Comparison of ENCODE assay signal across 1 cellular context in the genomic region with DNA sequence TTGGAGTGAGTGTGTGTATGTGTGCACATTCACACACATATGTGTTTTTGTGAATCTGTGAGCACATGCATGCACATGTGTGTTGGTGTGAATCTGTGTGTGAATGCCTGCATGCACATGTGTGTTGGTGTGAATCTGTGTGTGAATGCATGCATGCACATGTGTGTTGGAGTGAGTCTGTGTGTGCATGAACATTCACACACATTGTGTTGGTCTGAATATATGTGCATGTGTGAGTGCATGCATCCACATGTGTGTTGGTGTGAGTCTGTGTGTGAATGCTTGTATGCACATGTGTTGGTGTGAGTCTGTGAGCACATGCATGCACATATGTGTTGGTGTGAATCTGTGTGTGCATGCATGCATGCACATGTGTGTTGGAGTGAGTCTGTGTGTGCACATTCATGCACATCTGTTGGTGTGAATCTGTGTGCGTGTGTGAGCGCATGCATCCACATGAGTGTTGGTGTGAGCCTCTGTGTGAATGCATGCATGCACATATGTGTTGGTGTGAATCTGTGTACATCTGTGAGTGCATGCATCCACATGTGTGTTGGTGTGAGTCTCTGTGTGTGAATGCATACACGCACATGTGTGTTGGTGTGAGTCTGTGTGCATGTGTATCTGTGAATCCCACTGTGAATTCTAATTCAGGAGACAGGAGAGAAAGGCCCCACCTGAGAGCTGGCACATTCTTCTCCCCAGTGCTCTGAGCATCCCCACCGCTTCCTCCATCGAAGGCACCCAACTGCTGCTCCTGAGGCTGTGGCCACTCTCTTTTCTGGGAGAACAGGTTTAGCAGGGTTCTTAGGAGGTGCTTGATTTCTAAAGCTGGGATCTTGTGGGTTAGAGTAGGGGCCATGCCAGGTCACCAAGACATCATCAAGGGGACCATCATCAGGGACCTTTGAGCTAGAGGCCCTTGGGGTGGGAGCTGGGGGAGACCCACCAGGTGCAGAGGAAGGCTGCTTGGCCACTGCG.
TF ChIP-seq lines count a peak whose summit lies in the region.

No MANE protein-coding gene starts in this region.

TF ChIP-seq in GM23338, 12 proteins besides CTCF, POLR2A, EP300 and RAD21 (continued from another document):
- TF ChIP-seq, protein P1, sequence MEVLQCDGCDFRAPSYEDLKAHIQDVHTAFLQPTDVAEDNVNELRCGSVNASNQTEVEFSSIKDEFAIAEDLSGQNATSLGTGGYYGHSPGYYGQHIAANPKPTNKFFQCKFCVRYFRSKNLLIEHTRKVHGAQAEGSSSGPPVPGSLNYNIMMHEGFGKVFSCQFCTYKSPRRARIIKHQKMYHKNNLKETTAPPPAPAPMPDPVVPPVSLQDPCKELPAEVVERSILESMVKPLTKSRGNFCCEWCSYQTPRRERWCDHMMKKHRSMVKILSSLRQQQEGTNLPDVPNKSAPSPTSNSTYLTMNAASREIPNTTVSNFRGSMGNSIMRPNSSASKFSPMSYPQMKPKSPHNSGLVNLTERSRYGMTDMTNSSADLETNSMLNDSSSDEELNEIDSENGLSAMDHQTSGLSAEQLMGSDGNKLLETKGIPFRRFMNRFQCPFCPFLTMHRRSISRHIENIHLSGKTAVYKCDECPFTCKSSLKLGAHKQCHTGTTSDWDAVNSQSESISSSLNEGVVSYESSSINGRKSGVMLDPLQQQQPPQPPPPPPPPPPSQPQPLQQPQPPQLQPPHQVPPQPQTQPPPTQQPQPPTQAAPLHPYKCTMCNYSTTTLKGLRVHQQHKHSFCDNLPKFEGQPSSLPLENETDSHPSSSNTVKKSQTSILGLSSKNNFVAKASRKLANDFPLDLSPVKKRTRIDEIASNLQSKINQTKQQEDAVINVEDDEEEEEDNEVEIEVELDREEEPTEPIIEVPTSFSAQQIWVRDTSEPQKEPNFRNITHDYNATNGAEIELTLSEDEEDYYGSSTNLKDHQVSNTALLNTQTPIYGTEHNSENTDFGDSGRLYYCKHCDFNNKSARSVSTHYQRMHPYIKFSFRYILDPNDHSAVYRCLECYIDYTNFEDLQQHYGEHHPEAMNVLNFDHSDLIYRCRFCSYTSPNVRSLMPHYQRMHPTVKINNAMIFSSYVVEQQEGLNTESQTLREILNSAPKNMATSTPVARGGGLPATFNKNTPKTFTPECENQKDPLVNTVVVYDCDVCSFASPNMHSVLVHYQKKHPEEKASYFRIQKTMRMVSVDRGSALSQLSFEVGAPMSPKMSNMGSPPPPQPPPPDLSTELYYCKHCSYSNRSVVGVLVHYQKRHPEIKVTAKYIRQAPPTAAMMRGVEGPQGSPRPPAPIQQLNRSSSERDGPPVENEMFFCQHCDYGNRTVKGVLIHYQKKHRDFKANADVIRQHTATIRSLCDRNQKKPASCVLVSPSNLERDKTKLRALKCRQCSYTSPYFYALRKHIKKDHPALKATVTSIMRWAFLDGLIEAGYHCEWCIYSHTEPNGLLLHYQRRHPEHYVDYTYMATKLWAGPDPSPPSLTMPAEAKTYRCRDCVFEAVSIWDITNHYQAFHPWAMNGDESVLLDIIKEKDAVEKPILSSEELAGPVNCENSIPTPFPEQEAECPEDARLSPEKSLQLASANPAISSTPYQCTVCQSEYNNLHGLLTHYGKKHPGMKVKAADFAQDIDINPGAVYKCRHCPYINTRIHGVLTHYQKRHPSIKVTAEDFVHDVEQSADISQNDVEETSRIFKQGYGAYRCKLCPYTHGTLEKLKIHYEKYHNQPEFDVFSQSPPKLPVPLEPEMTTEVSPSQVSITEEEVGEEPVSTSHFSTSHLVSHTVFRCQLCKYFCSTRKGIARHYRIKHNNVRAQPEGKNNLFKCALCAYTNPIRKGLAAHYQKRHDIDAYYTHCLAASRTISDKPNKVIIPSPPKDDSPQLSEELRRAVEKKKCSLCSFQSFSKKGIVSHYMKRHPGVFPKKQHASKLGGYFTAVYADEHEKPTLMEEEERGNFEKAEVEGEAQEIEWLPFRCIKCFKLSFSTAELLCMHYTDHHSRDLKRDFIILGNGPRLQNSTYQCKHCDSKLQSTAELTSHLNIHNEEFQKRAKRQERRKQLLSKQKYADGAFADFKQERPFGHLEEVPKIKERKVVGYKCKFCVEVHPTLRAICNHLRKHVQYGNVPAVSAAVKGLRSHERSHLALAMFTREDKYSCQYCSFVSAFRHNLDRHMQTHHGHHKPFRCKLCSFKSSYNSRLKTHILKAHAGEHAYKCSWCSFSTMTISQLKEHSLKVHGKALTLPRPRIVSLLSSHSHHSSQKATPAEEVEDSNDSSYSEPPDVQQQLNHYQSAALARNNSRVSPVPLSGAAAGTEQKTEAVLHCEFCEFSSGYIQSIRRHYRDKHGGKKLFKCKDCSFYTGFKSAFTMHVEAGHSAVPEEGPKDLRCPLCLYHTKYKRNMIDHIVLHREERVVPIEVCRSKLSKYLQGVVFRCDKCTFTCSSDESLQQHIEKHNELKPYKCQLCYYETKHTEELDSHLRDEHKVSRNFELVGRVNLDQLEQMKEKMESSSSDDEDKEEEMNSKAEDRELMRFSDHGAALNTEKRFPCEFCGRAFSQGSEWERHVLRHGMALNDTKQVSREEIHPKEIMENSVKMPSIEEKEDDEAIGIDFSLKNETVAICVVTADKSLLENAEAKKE (CRISPR knock-in tag; IDR thresholded peaks at IDR 0.05): no peak
- no peak for TF ChIP-seq CREB1 (CRISPR knock-in tag; IDR thresholded peaks at IDR 0.05; ENCODE audit: low read depth)
